In the genomic region with DNA sequence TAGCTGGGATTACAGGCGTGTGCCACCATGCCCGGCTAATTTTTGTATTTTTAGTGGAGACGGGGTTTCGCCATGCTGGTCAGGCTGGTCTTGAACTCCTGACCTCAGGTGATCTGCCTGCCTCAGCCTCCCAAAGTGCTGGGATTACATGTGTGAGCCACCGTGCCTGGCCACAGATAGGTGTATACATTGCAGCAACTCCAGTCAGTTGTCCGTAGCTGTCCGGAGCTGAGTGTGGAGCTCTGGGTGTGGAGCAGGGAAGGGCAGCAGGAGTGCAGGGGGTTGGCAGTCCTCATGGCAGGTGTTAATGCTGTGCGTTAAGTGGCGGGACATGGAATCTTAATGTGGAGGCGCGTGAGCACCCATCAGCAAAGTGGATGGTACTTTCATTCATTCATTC, we compare ENCODE assay signal across 6 cellular contexts. TPM values are rescaled to one million over a fixed set of nuclear protein-coding genes. Genes with fewer than 3 reads are reported as not detected.
"Had no signal": no experiment of that assay in that cellular context is flagged by ENCODE, and none has a peak within 500 bp of the region (broad histone marks: within the 10 kb centered on the region; RNA-seq: fewer than 3 reads in every experiment).

No MANE protein-coding gene starts in this region.

RNA-seq across cellular contexts. Expression of a gene that starts 8.9 kb away (rescaled TPM):
- polyA plus RNA-seq: HepG2, IgD-negative memory B cell had no signal

RNA-seq across cellular contexts. Expression of a gene that starts 17.4 kb away (rescaled TPM):
- total RNA-seq: HepG2, HT-29, IMR-90, K562 had no signal
- polyA plus RNA-seq: HepG2, IgD-negative memory B cell, IMR-90, K562 had no signal

RNA-seq across cellular contexts. Expression of a gene that starts 42.3 kb away (rescaled TPM):
- total RNA-seq: HT-29, HT1080, IMR-90, K562 had no signal
- polyA plus RNA-seq: IgD-negative memory B cell, IMR-90 had no signal

RNA-seq across cellular contexts. Expression of a gene that starts 42.4 kb away (rescaled TPM):
- total RNA-seq: HepG2, HT1080, IMR-90, K562 had no signal
- polyA plus RNA-seq: HepG2, IgD-negative memory B cell, IMR-90 had no signal
